In the genomic region with DNA sequence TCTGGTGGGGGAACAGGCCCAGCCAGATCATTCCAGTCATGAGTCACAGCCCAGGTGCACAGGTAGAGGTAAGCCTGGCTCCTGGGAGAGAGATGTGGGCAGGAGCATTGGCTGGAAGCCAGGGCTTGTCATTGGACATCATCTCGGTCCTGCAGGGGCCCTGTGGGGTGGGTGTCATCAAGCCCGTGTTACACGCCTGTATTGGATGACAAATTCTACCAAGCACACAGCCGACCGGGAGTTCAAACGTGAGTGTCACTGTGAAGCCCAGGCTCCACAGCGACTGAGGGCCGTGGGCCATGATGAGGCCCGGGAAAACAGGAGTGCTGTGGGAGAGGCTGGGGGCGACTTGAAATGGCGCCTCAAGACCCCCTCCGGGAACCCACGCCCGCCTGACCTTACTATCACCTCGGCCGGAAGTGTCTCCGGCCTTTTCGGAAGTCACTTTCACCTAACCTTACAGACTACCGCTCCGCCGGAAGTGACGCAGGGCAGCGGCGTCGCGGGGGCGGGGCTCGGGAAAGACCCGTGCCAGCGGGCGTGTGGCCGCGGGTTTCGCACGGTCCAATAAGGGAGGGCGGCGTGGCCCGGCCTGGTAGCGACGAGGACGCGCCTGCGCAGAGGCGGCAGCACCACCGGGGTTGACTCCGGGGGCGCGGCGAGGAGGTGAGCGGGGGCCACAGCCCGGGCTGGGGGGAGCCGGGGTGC, we compare ENCODE assay signal across 1 cellular context.
TF ChIP-seq lines count a peak whose summit lies in the region.

Gene FKBP2 (plus strand): TSS at position 629 of the 708 bp plus-strand sequence. CDS start 1,293 bp downstream, outside the sequence.

TF ChIP-seq in K562, 482 proteins besides CTCF, POLR2A, EP300 and RAD21 (continued from another document and continues in another):
- TF ChIP-seq FOXA3 (CRISPR knock-in tag; conservative IDR thresholded peaks at IDR 0.05 in 1 of 2, IDR thresholded peaks at IDR 0.05 in 1 of 2), result peak in 1 of 2 experiments; percentile 57; a peak in 1 of 4 replicates
- peak; percentile 82; the same call in 1 of the 2 replicates for TF ChIP-seq ZBTB17 (CRISPR knock-in tag; IDR thresholded peaks at IDR 0.05)
- TF ChIP-seq LEF1 (IDR thresholded peaks at IDR 0.05), result 0 out of 2 replicates have a peak, but pooled peaks have one; percentile 43
- peak; percentile 15; the same call in 1 of the 2 replicates for TF ChIP-seq TEAD4 (IDR thresholded peaks at IDR 0.05; ENCODE audit: low read length)
- TF ChIP-seq TEAD4 (CRISPR knock-in tag; IDR thresholded peaks at IDR 0.05; ENCODE audit: borderline replicate concordance), result no peak
- TF ChIP-seq C11orf30 (IDR thresholded peaks at IDR 0.05; ENCODE audit: low read depth), result peak; percentile 55; the same call in 1 of the 2 replicates
- TF ChIP-seq ZNF639 (CRISPR knock-in tag; conservative IDR thresholded peaks at IDR 0.05 in 1 of 2, IDR thresholded peaks at IDR 0.05 in 1 of 2), result peak in 1 of 2 experiments; percentile 97; a peak in 2 of 4 replicates
- TF ChIP-seq TRIM28 (IDR thresholded peaks at IDR 0.05), result peak; percentile 43; the same call in 1 of the 2 replicates
- TF ChIP-seq POLR2AphosphoS5 (IDR thresholded peaks at IDR 0.05; ENCODE audit: control insufficient read depth, insufficient read depth, low read depth, low read length), result peak; percentile 88
- TF ChIP-seq XRCC5 (IDR thresholded peaks at IDR 0.05; ENCODE audit: low read depth, low read length), result 0 out of 2 replicates have a peak, but pooled peaks have one; percentile 7
- peak; percentile 33 for TF ChIP-seq CHD1 (IDR thresholded peaks at IDR 0.05; ENCODE audit: low read length)
- TF ChIP-seq NFIX (CRISPR knock-in tag; IDR thresholded peaks at IDR 0.05; ENCODE audit: low read depth), result 0 out of 2 replicates have a peak, but pooled peaks have one; percentile 1
- peak; percentile 75 for TF ChIP-seq PHTF2 (CRISPR knock-in tag; IDR thresholded peaks at IDR 0.05)
- TF ChIP-seq, protein P1, sequence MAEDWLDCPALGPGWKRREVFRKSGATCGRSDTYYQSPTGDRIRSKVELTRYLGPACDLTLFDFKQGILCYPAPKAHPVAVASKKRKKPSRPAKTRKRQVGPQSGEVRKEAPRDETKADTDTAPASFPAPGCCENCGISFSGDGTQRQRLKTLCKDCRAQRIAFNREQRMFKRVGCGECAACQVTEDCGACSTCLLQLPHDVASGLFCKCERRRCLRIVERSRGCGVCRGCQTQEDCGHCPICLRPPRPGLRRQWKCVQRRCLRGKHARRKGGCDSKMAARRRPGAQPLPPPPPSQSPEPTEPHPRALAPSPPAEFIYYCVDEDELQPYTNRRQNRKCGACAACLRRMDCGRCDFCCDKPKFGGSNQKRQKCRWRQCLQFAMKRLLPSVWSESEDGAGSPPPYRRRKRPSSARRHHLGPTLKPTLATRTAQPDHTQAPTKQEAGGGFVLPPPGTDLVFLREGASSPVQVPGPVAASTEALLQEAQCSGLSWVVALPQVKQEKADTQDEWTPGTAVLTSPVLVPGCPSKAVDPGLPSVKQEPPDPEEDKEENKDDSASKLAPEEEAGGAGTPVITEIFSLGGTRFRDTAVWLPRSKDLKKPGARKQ (CRISPR knock-in tag; IDR thresholded peaks at IDR 0.05), result no peak
- TF ChIP-seq CTBP1 (IDR thresholded peaks at IDR 0.05; ENCODE audit: borderline replicate concordance), result peak; percentile 34; the same call in 1 of the 2 replicates
- peak; percentile 92; the same call in 1 of the 2 replicates for TF ChIP-seq ETV1 (tag; conservative IDR thresholded peaks at IDR 0.05; ENCODE audit: low read depth)
- peak; percentile 86 for TF ChIP-seq FOXM1 (IDR thresholded peaks at IDR 0.05; ENCODE audit: low read depth)
- no peak; the same call in 1 of the 2 replicates for TF ChIP-seq FOXM1 (CRISPR knock-in tag; IDR thresholded peaks at IDR 0.05; ENCODE audit: low read depth)
- no peak for TF ChIP-seq GABPB2 (CRISPR knock-in tag; conservative IDR thresholded peaks at IDR 0.05)
- TF ChIP-seq SMAD1 (IDR thresholded peaks at IDR 0.05; ENCODE audit: low read depth, low read length, partially characterized antibody), result peak; percentile 95
- peak; percentile 91 for TF ChIP-seq NFRKB (IDR thresholded peaks at IDR 0.05; ENCODE audit: low read depth)
- 0 out of 2 replicates have a peak, but pooled peaks have one; percentile 53 for TF ChIP-seq HNRNPL (IDR thresholded peaks at IDR 0.05; ENCODE audit: low read depth, low read length)
- peak; percentile 71 for TF ChIP-seq REST (CRISPR knock-in tag; IDR thresholded peaks at IDR 0.05; ENCODE audit: low read depth)
- peak; percentile 93 for TF ChIP-seq TAF1 (IDR thresholded peaks at IDR 0.05; ENCODE audit: control insufficient read depth, extremely low read depth, insufficient read depth, low read length, severe bottlenecking)
- TF ChIP-seq FOXP4 (CRISPR knock-in tag; IDR thresholded peaks at IDR 0.05; ENCODE audit: borderline replicate concordance), result peak; percentile 40; the same call in 1 of the 2 replicates
- TF ChIP-seq GTF2F1 (IDR thresholded peaks at IDR 0.05; ENCODE audit: low read depth, low read length), result 0 out of 2 replicates have a peak, but pooled peaks have one; percentile 50
- TF ChIP-seq RBBP5 (IDR thresholded peaks at IDR 0.05; ENCODE audit: borderline replicate concordance, insufficient read depth, low read length, poor library complexity, severe bottlenecking), result no peak
- TF ChIP-seq SMAD3 (CRISPR knock-in tag; conservative IDR thresholded peaks at IDR 0.05), result peak; percentile 69; the same call in 1 of the 2 replicates
- peak; percentile 28; the same call in 1 of the 2 replicates for TF ChIP-seq ZBTB2 (IDR thresholded peaks at IDR 0.05)
- TF ChIP-seq, protein P2, sequence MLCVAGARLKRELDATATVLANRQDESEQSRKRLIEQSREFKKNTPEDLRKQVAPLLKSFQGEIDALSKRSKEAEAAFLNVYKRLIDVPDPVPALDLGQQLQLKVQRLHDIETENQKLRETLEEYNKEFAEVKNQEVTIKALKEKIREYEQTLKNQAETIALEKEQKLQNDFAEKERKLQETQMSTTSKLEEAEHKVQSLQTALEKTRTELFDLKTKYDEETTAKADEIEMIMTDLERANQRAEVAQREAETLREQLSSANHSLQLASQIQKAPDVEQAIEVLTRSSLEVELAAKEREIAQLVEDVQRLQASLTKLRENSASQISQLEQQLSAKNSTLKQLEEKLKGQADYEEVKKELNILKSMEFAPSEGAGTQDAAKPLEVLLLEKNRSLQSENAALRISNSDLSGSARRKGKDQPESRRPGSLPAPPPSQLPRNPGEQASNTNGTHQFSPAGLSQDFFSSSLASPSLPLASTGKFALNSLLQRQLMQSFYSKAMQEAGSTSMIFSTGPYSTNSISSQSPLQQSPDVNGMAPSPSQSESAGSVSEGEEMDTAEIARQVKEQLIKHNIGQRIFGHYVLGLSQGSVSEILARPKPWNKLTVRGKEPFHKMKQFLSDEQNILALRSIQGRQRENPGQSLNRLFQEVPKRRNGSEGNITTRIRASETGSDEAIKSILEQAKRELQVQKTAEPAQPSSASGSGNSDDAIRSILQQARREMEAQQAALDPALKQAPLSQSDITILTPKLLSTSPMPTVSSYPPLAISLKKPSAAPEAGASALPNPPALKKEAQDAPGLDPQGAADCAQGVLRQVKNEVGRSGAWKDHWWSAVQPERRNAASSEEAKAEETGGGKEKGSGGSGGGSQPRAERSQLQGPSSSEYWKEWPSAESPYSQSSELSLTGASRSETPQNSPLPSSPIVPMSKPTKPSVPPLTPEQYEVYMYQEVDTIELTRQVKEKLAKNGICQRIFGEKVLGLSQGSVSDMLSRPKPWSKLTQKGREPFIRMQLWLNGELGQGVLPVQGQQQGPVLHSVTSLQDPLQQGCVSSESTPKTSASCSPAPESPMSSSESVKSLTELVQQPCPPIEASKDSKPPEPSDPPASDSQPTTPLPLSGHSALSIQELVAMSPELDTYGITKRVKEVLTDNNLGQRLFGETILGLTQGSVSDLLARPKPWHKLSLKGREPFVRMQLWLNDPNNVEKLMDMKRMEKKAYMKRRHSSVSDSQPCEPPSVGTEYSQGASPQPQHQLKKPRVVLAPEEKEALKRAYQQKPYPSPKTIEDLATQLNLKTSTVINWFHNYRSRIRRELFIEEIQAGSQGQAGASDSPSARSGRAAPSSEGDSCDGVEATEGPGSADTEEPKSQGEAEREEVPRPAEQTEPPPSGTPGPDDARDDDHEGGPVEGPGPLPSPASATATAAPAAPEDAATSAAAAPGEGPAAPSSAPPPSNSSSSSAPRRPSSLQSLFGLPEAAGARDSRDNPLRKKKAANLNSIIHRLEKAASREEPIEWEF (CRISPR knock-in tag; IDR thresholded peaks at IDR 0.05), result 0 out of 2 replicates have a peak, but pooled peaks have one; percentile 3
- TF ChIP-seq CHCHD3 (CRISPR knock-in tag; IDR thresholded peaks at IDR 0.05), result 0 out of 2 replicates have a peak, but pooled peaks have one; percentile 12
- TF ChIP-seq NR2C2 (CRISPR knock-in tag; IDR thresholded peaks at IDR 0.05), result no peak
- peak; percentile 94 for TF ChIP-seq NR2C2 (tag; IDR thresholded peaks at IDR 0.05)
- TF ChIP-seq, protein P3, sequence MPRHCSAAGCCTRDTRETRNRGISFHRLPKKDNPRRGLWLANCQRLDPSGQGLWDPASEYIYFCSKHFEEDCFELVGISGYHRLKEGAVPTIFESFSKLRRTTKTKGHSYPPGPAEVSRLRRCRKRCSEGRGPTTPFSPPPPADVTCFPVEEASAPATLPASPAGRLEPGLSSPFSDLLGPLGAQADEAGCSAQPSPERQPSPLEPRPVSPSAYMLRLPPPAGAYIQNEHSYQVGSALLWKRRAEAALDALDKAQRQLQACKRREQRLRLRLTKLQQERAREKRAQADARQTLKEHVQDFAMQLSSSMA (CRISPR knock-in tag; IDR thresholded peaks at IDR 0.05), result peak; percentile 68; the same call in 1 of the 2 replicates
- TF ChIP-seq SNRNP70 (optimal IDR thresholded peaks at IDR 0.05; ENCODE audit: low read depth, low read length), result no peak
- TF ChIP-seq KLF1 (tag; IDR thresholded peaks at IDR 0.05), result peak; percentile 76
- TF ChIP-seq, protein P4, sequence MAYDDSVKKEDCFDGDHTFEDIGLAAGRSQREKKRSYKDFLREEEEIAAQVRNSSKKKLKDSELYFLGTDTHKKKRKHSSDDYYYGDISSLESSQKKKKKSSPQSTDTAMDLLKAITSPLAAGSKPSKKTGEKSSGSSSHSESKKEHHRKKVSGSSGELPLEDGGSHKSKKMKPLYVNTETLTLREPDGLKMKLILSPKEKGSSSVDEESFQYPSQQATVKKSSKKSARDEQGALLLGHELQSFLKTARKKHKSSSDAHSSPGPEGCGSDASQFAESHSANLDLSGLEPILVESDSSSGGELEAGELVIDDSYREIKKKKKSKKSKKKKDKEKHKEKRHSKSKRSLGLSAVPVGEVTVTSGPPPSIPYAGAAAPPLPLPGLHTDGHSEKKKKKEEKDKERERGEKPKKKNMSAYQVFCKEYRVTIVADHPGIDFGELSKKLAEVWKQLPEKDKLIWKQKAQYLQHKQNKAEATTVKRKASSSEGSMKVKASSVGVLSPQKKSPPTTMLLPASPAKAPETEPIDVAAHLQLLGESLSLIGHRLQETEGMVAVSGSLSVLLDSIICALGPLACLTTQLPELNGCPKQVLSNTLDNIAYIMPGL (CRISPR knock-in tag; IDR thresholded peaks at IDR 0.05), result no peak
- no peak for TF ChIP-seq ZNF717 (CRISPR knock-in tag; IDR thresholded peaks at IDR 0.05)
